In genomic region chr13:90352763-90353162, GRCh38 we compare ENCODE assay signal across 28 cellular contexts.
A peak's percentile ranks its signal among the peaks of the same experiment; 100 is the strongest.
DNase-seq lines count a peak whose midpoint lies in the region; ATAC-seq and TF ChIP-seq lines count a peak whose summit lies in the region.
"Had no signal": no experiment of that assay in that cellular context is flagged by ENCODE, and none has a peak within 500 bp of the region (broad histone marks: within the 10 kb centered on the region; RNA-seq: fewer than 3 reads in every experiment).

No MANE protein-coding gene starts in this region.

- H3K23me2 ChIP-seq in H9 (ENCODE audit: insufficient read length, low read depth, low read length, poor library complexity, severe bottlenecking) = no peaks in the 10 kb centered on the region

- no peak overlapping the region for H3K27ac ChIP-seq in H9 (ENCODE audit: insufficient read length, low read depth, low read length)
- no peak overlapping the region for H3K27ac ChIP-seq in endodermal cell (ENCODE audit: low read depth, low read length)
- H3K27ac ChIP-seq in neural progenitor cell = no peak overlapping the region
- H3K27ac ChIP-seq: BLaER1 treated with 17β-estradiol and CSF1 and Interleukin-3, amounts not matched to agents 10 nM and 100 nM; SJSA1 had no signal

- H3K4me3 Mint-ChIP-seq in H9 = no peak overlapping the region
- H3K4me3 Mint-ChIP-seq in endodermal cell = no peak overlapping the region
- no peak overlapping the region for H3K4me3 Mint-ChIP-seq in neural progenitor cell
- no peak overlapping the region for H3K4me3 Mint-ChIP-seq in natural killer cell treated with Interleukin-12 subunit alpha and Interleukin-12 subunit beta and Interleukin-15 and Interleukin-18, amount 100 ng/mL, for 72 hours
- H3K4me3 Mint-ChIP-seq: CD4-positive, alpha-beta memory T cell had no signal

- H2BK120ac ChIP-seq in H9 (ENCODE audit: low read depth, low read length, poor library complexity, severe bottlenecking) = no peak overlapping the region

- H2BK15ac ChIP-seq in H9 (ENCODE audit: low read depth, low read length) = no peak overlapping the region

- H2AFZ ChIP-seq in H9 (ENCODE audit: low read length) (no peak overlapping the region), neural progenitor cell (replicated peaks) (peak overlapping the region; percentile 57)

- no peak overlapping the region for H4K5ac ChIP-seq in H9 (ENCODE audit: insufficient read length, low read depth, low read length)

- no peak overlapping the region for H2AK5ac ChIP-seq in H9 (ENCODE audit: insufficient read length, low read length)

- H3K36me3 Mint-ChIP-seq in H9 (ENCODE audit: insufficient read depth in 1 of 3, low read depth in 3 of 3) (peaks cover 0 to 4% (median 0%) of the 10 kb centered on the region in 3 experiments; a peak in 3 of 7 replicates), endodermal cell (ENCODE audit: low read depth) (no peaks in the 10 kb centered on the region), neural progenitor cell (peaks cover 6% of the 10 kb centered on the region)
- H3K36me3 Mint-ChIP-seq in natural killer cell treated with Interleukin-12 subunit alpha and Interleukin-12 subunit beta and Interleukin-15 and Interleukin-18, amount 100 ng/mL, for 72 hours = peaks cover 6% of the 10 kb centered on the region
- H3K36me3 Mint-ChIP-seq: CD4-positive, alpha-beta memory T cell had no signal

- H4K20me1 ChIP-seq in H9 (ENCODE audit: control insufficient read depth, insufficient read depth, insufficient read length) = no peaks in the 10 kb centered on the region
- H4K20me1 ChIP-seq in neural progenitor cell (ENCODE audit: low read depth) = no peaks in the 10 kb centered on the region
- H4K20me1 ChIP-seq: BLaER1 treated with 17β-estradiol and CSF1 and Interleukin-3, amounts not matched to agents 10 nM and 100 nM had no signal

- TF ChIP-seq CTCF in BE2C (IDR thresholded peaks at IDR 0.05; ENCODE audit: low read depth, low read length) = 0 out of 2 replicates have a peak, but pooled peaks have one; percentile 13
- peak; percentile 45; the same call in 2 of the 3 replicates for TF ChIP-seq CTCF in H9 (conservative IDR thresholded peaks at IDR 0.05)
- peak; percentile 59 for TF ChIP-seq CTCF in endodermal cell (conservative IDR thresholded peaks at IDR 0.05)
- TF ChIP-seq CTCF in neural progenitor cell (IDR thresholded peaks at IDR 0.05) = no peak

- DNase-seq in BE2C = no peak
- DNase-seq in H9 = no peak
- no peak for DNase-seq in endodermal cell
- DNase-seq in neural progenitor cell (ENCODE audit: low spot score) = no peak
- no peak for DNase-seq in natural killer cell treated with Interleukin-12 subunit alpha and Interleukin-12 subunit beta and Interleukin-15 and Interleukin-18, amount 100 ng/mL, for 72 hours (ENCODE audit: low spot score)
- no peak for DNase-seq in NCI-H2029 (lab: John Stamatoyannopoulos, UW)
- no peak for DNase-seq in HUDEP-2 (lab: John Stamatoyannopoulos, UW; ENCODE audit: unreplicated experiment in 76 of 76)
- DNase-seq: Caco-2; CD4-positive, alpha-beta memory T cell; DMS79; EL; GDM1; GOT3; Karpas-422; NCI-H1105; NCI-H1436 treated with DMSO at 0.1 percent for 48 hours; NCI-H187 treated with DMSO at 0.1 percent for 48 hours; NCI-H2107; NCI-H524; NCI-H82; NK-92 treated with Interleukin-12 subunit alpha and Interleukin-12 subunit beta, amount 100 ng/mL, for 24 hours; Right ventricle myocardium superior; RPMI8226 had no signal

- no peak overlapping the region for H4K91ac ChIP-seq in H9 (ENCODE audit: insufficient read length, low read depth, low read length)

- H3K27me3 ChIP-seq in BE2C (no peaks in the 10 kb centered on the region), H9 (ENCODE audit: insufficient read depth, low read length) (no peaks in the 10 kb centered on the region), endodermal cell (ENCODE audit: control insufficient read depth, insufficient read depth, low read length, poor library complexity, severe bottlenecking) (no peaks in the 10 kb centered on the region), neural progenitor cell (no peaks in the 10 kb centered on the region)
- H3K27me3 ChIP-seq: BLaER1 treated with 17β-estradiol and CSF1 and Interleukin-3, amounts not matched to agents 10 nM and 100 nM; SJSA1 had no signal

- H3K4me3 ChIP-seq in BE2C (ENCODE audit: low read depth, low read length) = no peak overlapping the region
- H3K4me3 ChIP-seq in endodermal cell (ENCODE audit: low read length) = peak overlapping the region; percentile 21
- no peak overlapping the region for H3K4me3 ChIP-seq in neural progenitor cell
- H3K4me3 ChIP-seq: BLaER1 treated with 17β-estradiol and CSF1 and Interleukin-3, amounts not matched to agents 10 nM and 100 nM; GM12878; SJSA1 had no signal

- H3T11ph ChIP-seq in H9 (ENCODE audit: low read length) = no peak overlapping the region

- H3K9me3 ChIP-seq in BE2C (no peaks in the 10 kb centered on the region), H9 (ENCODE audit: control insufficient read depth, low read depth, low read length) (no peaks in the 10 kb centered on the region), endodermal cell (ENCODE audit: control insufficient read depth, low read length) (no peaks in the 10 kb centered on the region), neural progenitor cell (ENCODE audit: low read depth) (no peaks in the 10 kb centered on the region)
- H3K9me3 ChIP-seq: Caco-2, SJSA1 had no signal

- H3K4ac ChIP-seq in H9 (ENCODE audit: low read depth, low read length) = no peak overlapping the region

- no peak overlapping the region for H2BK12ac ChIP-seq in H9 (ENCODE audit: insufficient read length, low read depth, low read length)

- no CpG with 5 or more reads among the region's 1 CpG for WGBS in H9 (ENCODE audit: extremely low coverage, insufficient read length, low lambda C conversion rate)
- WGBS in endodermal cell (ENCODE audit: insufficient coverage in 1 of 2, insufficient read length in 1 of 2), 2 experiments = 77 to 80% methylated on average over 1 of the region's 1 CpG

- H3K14ac ChIP-seq in H9 (ENCODE audit: insufficient read depth, low read length) = no peak overlapping the region

- no peak overlapping the region for H2BK20ac ChIP-seq in H9 (ENCODE audit: low read depth, low read length, poor library complexity, severe bottlenecking)

- H3K79me2 ChIP-seq in H9 (ENCODE audit: insufficient read depth, low read length) = no peaks in the 10 kb centered on the region
- no peaks in the 10 kb centered on the region for H3K79me2 ChIP-seq in neural progenitor cell (ENCODE audit: low read depth)

- H3F3A ChIP-seq in neural progenitor cell (ENCODE audit: low read depth) = no peaks in the 10 kb centered on the region

- no peak for ATAC-seq in natural killer cell treated with Interleukin-12 subunit alpha and Interleukin-12 subunit beta and Interleukin-15 and Interleukin-18, amount 100 ng/mL, for 72 hours
- ATAC-seq in HG03135 (IDR thresholded peaks at IDR 0.05; ENCODE audit: unreplicated experiment) = no peak
- ATAC-seq: GM12878, HepG2 had no signal

- no peak overlapping the region for H2BK5ac ChIP-seq in H9 (ENCODE audit: insufficient read length, low read length)

- peaks cover 8% of the 10 kb centered on the region in 2 experiments; a peak in 2 of 4 replicates for H3K4me1 Mint-ChIP-seq in H9
- peaks cover 14% of the 10 kb centered on the region for H3K4me1 Mint-ChIP-seq in endodermal cell
- no peaks in the 10 kb centered on the region for H3K4me1 Mint-ChIP-seq in neural progenitor cell
- no peaks in the 10 kb centered on the region for H3K4me1 Mint-ChIP-seq in natural killer cell treated with Interleukin-12 subunit alpha and Interleukin-12 subunit beta and Interleukin-15 and Interleukin-18, amount 100 ng/mL, for 72 hours (ENCODE audit: low read depth in 2 of 2)
- H3K4me1 Mint-ChIP-seq: CD4-positive, alpha-beta memory T cell had no signal

- H3K9me3 Mint-ChIP-seq in H9 (peaks cover 0 to 2% of the 10 kb centered on the region in 2 experiments; a peak in 1 of 5 replicates), endodermal cell (peaks cover 15% of the 10 kb centered on the region), neural progenitor cell (peaks cover 9% of the 10 kb centered on the region)
- H3K9me3 Mint-ChIP-seq in natural killer cell treated with Interleukin-12 subunit alpha and Interleukin-12 subunit beta and Interleukin-15 and Interleukin-18, amount 100 ng/mL, for 72 hours = peaks cover 13% of the 10 kb centered on the region

- H3K23ac ChIP-seq in H9 (ENCODE audit: insufficient read length, low read depth, low read length) = no peak overlapping the region

- H3K36me3 ChIP-seq in BE2C (no peaks in the 10 kb centered on the region), endodermal cell (ENCODE audit: control insufficient read depth, insufficient read depth, low read length) (no peaks in the 10 kb centered on the region), neural progenitor cell (no peaks in the 10 kb centered on the region)
- H3K36me3 ChIP-seq: BLaER1 treated with 17β-estradiol and CSF1 and Interleukin-3, amounts not matched to agents 10 nM and 100 nM; SJSA1 had no signal

- H4K8ac ChIP-seq in H9 (replicated peaks; ENCODE audit: insufficient read length, low read depth, low read length) = no peak overlapping the region

- H3K27ac Mint-ChIP-seq in H9 (no peak overlapping the region; a peak in 1 of 7 replicates), endodermal cell (peak overlapping the region; percentile 46), neural progenitor cell (no peak overlapping the region)
- no peak overlapping the region for H3K27ac Mint-ChIP-seq in natural killer cell treated with Interleukin-12 subunit alpha and Interleukin-12 subunit beta and Interleukin-15 and Interleukin-18, amount 100 ng/mL, for 72 hours
- H3K27ac Mint-ChIP-seq: CD4-positive, alpha-beta memory T cell had no signal

- H3K4me2 ChIP-seq in H9 (ENCODE audit: insufficient read depth, insufficient read length, low read length) = no peak overlapping the region
- H3K4me2 ChIP-seq in neural progenitor cell = no peak overlapping the region
- H3K4me2 ChIP-seq: BLaER1 treated with 17β-estradiol and CSF1 and Interleukin-3, amounts not matched to agents 10 nM and 100 nM had no signal

- no peak overlapping the region for H3K18ac ChIP-seq in H9 (ENCODE audit: insufficient read length, low read depth, low read length)

- no peaks in the 10 kb centered on the region for H3K79me1 ChIP-seq in H9 (ENCODE audit: insufficient read depth, low read depth, low read length, poor library complexity, severe bottlenecking)

- no peaks in the 10 kb centered on the region; the same call in 1 of the 2 replicates for H3K4me1 ChIP-seq in BE2C
- H3K4me1 ChIP-seq in H9 (ENCODE audit: insufficient read depth, low read length) = no peaks in the 10 kb centered on the region
- peaks cover 7% of the 10 kb centered on the region for H3K4me1 ChIP-seq in endodermal cell (ENCODE audit: control insufficient read depth, insufficient read depth, low read length)
- H3K4me1 ChIP-seq in neural progenitor cell = no peaks in the 10 kb centered on the region
- H3K4me1 ChIP-seq: BLaER1 treated with 17β-estradiol and CSF1 and Interleukin-3, amounts not matched to agents 10 nM and 100 nM; Caco-2; SJSA1 had no signal

- no peak overlapping the region for H3K9ac ChIP-seq in H9 (ENCODE audit: extremely low read depth, insufficient read length, low read length)
- no peak overlapping the region for H3K9ac ChIP-seq in endodermal cell (ENCODE audit: extremely low read depth, low read length, poor library complexity, severe bottlenecking)
- H3K9ac ChIP-seq in neural progenitor cell = no peak overlapping the region
- H3K9ac ChIP-seq: BLaER1 treated with 17β-estradiol and CSF1 and Interleukin-3, amounts not matched to agents 10 nM and 100 nM had no signal

- H3K27me3 Mint-ChIP-seq in H9 (ENCODE audit: low read depth) (no peaks in the 10 kb centered on the region), endodermal cell (ENCODE audit: insufficient read depth) (no peaks in the 10 kb centered on the region), neural progenitor cell (ENCODE audit: insufficient read depth, low read depth) (peaks cover 12% of the 10 kb centered on the region)
- H3K27me3 Mint-ChIP-seq in natural killer cell treated with Interleukin-12 subunit alpha and Interleukin-12 subunit beta and Interleukin-15 and Interleukin-18, amount 100 ng/mL, for 72 hours = no peaks in the 10 kb centered on the region
- H3K27me3 Mint-ChIP-seq: CD4-positive, alpha-beta memory T cell had no signal

- H3K56ac ChIP-seq in H9 (ENCODE audit: insufficient read length, low read depth, low read length) = no peak overlapping the region
